2 cellular contexts compared by ENCODE assay signal in the genomic region with DNA sequence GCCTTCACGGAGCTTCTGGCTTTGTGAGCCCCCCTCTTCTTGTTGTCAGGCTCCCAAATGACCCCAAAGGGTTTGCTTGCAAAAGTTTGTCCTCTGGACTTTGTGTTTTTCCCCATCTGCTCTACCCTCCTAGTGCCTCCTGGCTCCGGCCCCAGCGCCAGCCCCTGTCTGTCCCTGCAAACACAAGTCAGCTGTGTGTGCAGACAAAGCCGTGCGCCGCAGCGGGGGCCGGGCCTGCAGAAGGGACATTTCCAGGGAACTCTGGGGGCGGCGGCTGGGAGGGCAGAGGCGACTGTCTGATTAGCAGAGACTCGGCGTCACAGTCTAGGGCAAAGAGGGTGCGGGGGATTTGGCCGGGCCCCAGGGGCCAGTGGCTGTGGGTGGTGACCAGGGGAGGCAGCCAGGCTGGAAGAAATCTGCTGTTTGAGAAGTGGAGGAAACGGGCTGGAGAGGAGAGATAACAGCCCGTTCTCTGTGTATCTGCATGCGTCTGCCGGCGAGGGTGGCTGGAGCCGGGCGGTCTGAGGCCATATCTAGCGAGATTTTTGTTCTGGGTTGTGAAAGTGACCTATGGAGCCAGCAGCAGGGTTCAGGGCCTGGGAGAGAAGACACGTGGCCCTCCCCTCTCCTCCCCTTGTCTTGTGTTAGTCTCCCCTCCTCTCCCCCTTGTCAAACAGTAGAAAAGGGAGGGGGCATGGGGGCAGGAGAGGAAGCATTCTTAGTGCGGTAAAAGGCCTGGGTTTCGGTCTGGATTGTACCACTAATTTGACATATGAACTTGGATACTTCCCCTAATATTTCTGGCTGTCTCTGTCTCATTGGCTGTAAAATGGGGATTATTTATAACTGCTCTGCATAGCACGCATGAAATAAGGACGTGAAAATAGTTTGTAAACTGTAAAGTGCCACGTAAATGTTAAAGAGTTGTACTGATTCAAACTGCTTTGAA.
TF ChIP-seq lines count a peak whose summit lies in the region.

No MANE protein-coding gene starts in this region.

TF ChIP-seq in IMR-90, 13 proteins besides CTCF, POLR2A, EP300 and RAD21:
- TF ChIP-seq SMC3 (IDR thresholded peaks at IDR 0.05; ENCODE audit: low read depth, low read length) (peak; percentile 23; the same call in 1 of the 2 replicates), USF2 (IDR thresholded peaks at IDR 0.05; ENCODE audit: low read depth, low read length) (peak; percentile 20; the same call in 1 of the 2 replicates), MAFK (IDR thresholded peaks at IDR 0.05; ENCODE audit: low read depth, low read length) (no peak), RCOR1 (IDR thresholded peaks at IDR 0.05; ENCODE audit: insufficient replicate concordance, low read length) (no peak), CHD1 (IDR thresholded peaks at IDR 0.05; ENCODE audit: low read depth, low read length) (no peak), MAZ (IDR thresholded peaks at IDR 0.05; ENCODE audit: borderline replicate concordance, low read depth, low read length) (peak; percentile 40), NFE2L2 (IDR thresholded peaks at IDR 0.05; ENCODE audit: low read depth, low read length) (no peak), FOS (IDR thresholded peaks at IDR 0.05; ENCODE audit: low read depth, low read length) (peak; percentile 47; the same call in 1 of the 2 replicates), CEBPB (IDR thresholded peaks at IDR 0.05; ENCODE audit: low read depth, low read length) (no peak), MXI1 (IDR thresholded peaks at IDR 0.05; ENCODE audit: borderline replicate concordance, low read depth, low read length) (peak; percentile 28; the same call in 1 of the 2 replicates), BHLHE40 (IDR thresholded peaks at IDR 0.05; ENCODE audit: low read depth, low read length) (peak; percentile 32; the same call in 1 of the 2 replicates), ELK1 (IDR thresholded peaks at IDR 0.05; ENCODE audit: borderline replicate concordance, low read depth, low read length) (no peak), RFX5 (IDR thresholded peaks at IDR 0.05; ENCODE audit: low read depth, low read length) (no peak)

TF ChIP-seq in HepG2, 621 proteins besides CTCF, POLR2A, EP300 and RAD21 (continues in another document):
- TF ChIP-seq, protein P1, sequence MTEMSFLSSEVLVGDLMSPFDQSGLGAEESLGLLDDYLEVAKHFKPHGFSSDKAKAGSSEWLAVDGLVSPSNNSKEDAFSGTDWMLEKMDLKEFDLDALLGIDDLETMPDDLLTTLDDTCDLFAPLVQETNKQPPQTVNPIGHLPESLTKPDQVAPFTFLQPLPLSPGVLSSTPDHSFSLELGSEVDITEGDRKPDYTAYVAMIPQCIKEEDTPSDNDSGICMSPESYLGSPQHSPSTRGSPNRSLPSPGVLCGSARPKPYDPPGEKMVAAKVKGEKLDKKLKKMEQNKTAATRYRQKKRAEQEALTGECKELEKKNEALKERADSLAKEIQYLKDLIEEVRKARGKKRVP (CRISPR knock-in tag; IDR thresholded peaks at IDR 0.05), result no peak
- TF ChIP-seq KDM2A (CRISPR knock-in tag; IDR thresholded peaks at IDR 0.05; ENCODE audit: borderline replicate concordance, low read depth) (peak; percentile 76; the same call in 1 of the 2 replicates), ZNF503 (CRISPR knock-in tag; IDR thresholded peaks at IDR 0.05) (peak; percentile 41; the same call in 1 of the 2 replicates), RBAK (CRISPR knock-in tag; IDR thresholded peaks at IDR 0.05) (no peak), ARID4A (CRISPR knock-in tag; IDR thresholded peaks at IDR 0.05; ENCODE audit: borderline replicate concordance) (peak; percentile 79; the same call in 1 of the 2 replicates), ZNF24 (IDR thresholded peaks at IDR 0.05) (no peak), ZNF709 (CRISPR knock-in tag; IDR thresholded peaks at IDR 0.05) (0 out of 2 replicates have a peak, but pooled peaks have one; percentile 27), DMAP1 (CRISPR knock-in tag; IDR thresholded peaks at IDR 0.05) (peak; percentile 72), ZNF556 (CRISPR knock-in tag; IDR thresholded peaks at IDR 0.05; ENCODE audit: borderline replicate concordance) (0 out of 2 replicates have a peak, but pooled peaks have one; percentile 15), ZNF264 (CRISPR knock-in tag; IDR thresholded peaks at IDR 0.05) (peak; percentile 75), USF2 (IDR thresholded peaks at IDR 0.05; ENCODE audit: low read depth, low read length) (peak; percentile 43; the same call in 1 of the 2 replicates), USF2 (CRISPR knock-in tag; IDR thresholded peaks at IDR 0.05; ENCODE audit: borderline replicate concordance) (no peak; the same call in 1 of the 2 replicates), ZNF558 (CRISPR knock-in tag; IDR thresholded peaks at IDR 0.05; ENCODE audit: borderline replicate concordance) (no peak), JUNB (CRISPR knock-in tag; IDR thresholded peaks at IDR 0.05; ENCODE audit: borderline replicate concordance) (no peak), ARNTL (CRISPR knock-in tag; IDR thresholded peaks at IDR 0.05) (peak; percentile 92), MED13 (CRISPR knock-in tag; IDR thresholded peaks at IDR 0.05) (peak; percentile 37), SKI (IDR thresholded peaks at IDR 0.05; ENCODE audit: partially characterized antibody) (peak; percentile 96), ZBTB4 (CRISPR knock-in tag; IDR thresholded peaks at IDR 0.05; ENCODE audit: borderline replicate concordance) (peak; percentile 70; the same call in 1 of the 2 replicates), RXRA (CRISPR knock-in tag; IDR thresholded peaks at IDR 0.05) (peak; percentile 77; the same call in 1 of the 2 replicates), ZNF44 (CRISPR knock-in tag; IDR thresholded peaks at IDR 0.05) (0 out of 2 replicates have a peak, but pooled peaks have one; percentile 46), ZNF20 (CRISPR knock-in tag; IDR thresholded peaks at IDR 0.05) (no peak), ZNF121 (CRISPR knock-in tag; IDR thresholded peaks at IDR 0.05) (no peak), ZNF589 (CRISPR knock-in tag; conservative IDR thresholded peaks at IDR 0.05) (no peak), THRA (CRISPR knock-in tag; IDR thresholded peaks at IDR 0.05; ENCODE audit: borderline replicate concordance) (peak; percentile 61; the same call in 1 of the 2 replicates), SRSF4 (IDR thresholded peaks at IDR 0.05; ENCODE audit: low read depth, low read length, poor library complexity, severe bottlenecking) (no peak)
- TF ChIP-seq, protein P2, sequence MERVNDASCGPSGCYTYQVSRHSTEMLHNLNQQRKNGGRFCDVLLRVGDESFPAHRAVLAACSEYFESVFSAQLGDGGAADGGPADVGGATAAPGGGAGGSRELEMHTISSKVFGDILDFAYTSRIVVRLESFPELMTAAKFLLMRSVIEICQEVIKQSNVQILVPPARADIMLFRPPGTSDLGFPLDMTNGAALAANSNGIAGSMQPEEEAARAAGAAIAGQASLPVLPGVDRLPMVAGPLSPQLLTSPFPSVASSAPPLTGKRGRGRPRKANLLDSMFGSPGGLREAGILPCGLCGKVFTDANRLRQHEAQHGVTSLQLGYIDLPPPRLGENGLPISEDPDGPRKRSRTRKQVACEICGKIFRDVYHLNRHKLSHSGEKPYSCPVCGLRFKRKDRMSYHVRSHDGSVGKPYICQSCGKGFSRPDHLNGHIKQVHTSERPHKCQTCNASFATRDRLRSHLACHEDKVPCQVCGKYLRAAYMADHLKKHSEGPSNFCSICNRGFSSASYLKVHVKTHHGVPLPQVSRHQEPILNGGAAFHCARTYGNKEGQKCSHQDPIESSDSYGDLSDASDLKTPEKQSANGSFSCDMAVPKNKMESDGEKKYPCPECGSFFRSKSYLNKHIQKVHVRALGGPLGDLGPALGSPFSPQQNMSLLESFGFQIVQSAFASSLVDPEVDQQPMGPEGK (CRISPR knock-in tag; IDR thresholded peaks at IDR 0.05), result peak; percentile 95
- TF ChIP-seq, protein P3, sequence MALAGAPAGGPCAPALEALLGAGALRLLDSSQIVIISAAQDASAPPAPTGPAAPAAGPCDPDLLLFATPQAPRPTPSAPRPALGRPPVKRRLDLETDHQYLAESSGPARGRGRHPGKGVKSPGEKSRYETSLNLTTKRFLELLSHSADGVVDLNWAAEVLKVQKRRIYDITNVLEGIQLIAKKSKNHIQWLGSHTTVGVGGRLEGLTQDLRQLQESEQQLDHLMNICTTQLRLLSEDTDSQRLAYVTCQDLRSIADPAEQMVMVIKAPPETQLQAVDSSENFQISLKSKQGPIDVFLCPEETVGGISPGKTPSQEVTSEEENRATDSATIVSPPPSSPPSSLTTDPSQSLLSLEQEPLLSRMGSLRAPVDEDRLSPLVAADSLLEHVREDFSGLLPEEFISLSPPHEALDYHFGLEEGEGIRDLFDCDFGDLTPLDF (CRISPR knock-in tag; IDR thresholded peaks at IDR 0.05), result no peak
